Comparison of ENCODE assay signal across 2 cellular contexts in genomic region chr19:45616709-45617027, GRCh38.
TF ChIP-seq lines count a peak whose summit lies in the region.

No MANE protein-coding gene starts in this region.

TF ChIP-seq in GM23338, 12 proteins besides CTCF, POLR2A, EP300 and RAD21:
- TF ChIP-seq POLR2AphosphoS5 (IDR thresholded peaks at IDR 0.05; ENCODE audit: low read depth): 0 out of 2 replicates have a peak, but pooled peaks have one; percentile 34
- TF ChIP-seq ZNF114 (CRISPR knock-in tag; IDR thresholded peaks at IDR 0.05): no peak

TF ChIP-seq in WTC11, 78 proteins besides CTCF, POLR2A, EP300 and RAD21:
- TF ChIP-seq USF2 (CRISPR knock-in tag; IDR thresholded peaks at IDR 0.05): no peak
- peak; percentile 13; the same call in 1 of the 2 replicates for TF ChIP-seq SP1 (CRISPR knock-in tag; conservative IDR thresholded peaks at IDR 0.05)
- 0 out of 2 replicates have a peak, but pooled peaks have one; percentile 56 for TF ChIP-seq EMX1 (CRISPR knock-in tag; IDR thresholded peaks at IDR 0.05)
TF ChIP-seq in WTC11: peak in this region for 2.
